ENCODE assay signal across 8 cellular contexts in genomic region chr7:128136215-128136597, GRCh38.
DNase-seq lines count a peak whose midpoint lies in the region; ATAC-seq and TF ChIP-seq lines count a peak whose summit lies in the region.

No MANE protein-coding gene starts in this region.

- ATAC-seq in T-helper 17 cell (no peak), right cardiac atrium (peak; percentile 20 to 29), GM18858 (IDR thresholded peaks at IDR 0.05; ENCODE audit: unreplicated experiment) (no peak)

- no peak for TF ChIP-seq POLR2A in spleen (IDR thresholded peaks at IDR 0.05)

- peak overlapping the region; percentile 80 for H3K4me3 Mint-ChIP-seq in activated CD4-positive, alpha-beta T cell treated with anti-CD3 and anti-CD28 coated beads, Interleukin-2, amount 10 ng/mL, durations not matched to agents 24 days and 14 days
- peak overlapping the region; percentile 85 for H3K4me3 Mint-ChIP-seq in T-helper 17 cell

- WGBS in right cardiac atrium: 4% methylated on average over 22 of the region's 22 CpGs
- 4 to 14% (median 7%) methylated on average over 17 to 22 of the region's 22 CpGs for WGBS in spleen, 5 donors

- H3K9me3 Mint-ChIP-seq in activated CD4-positive, alpha-beta T cell treated with anti-CD3 and anti-CD28 coated beads, Interleukin-2, amount 10 ng/mL, durations not matched to agents 24 days and 14 days: no peaks in the 10 kb centered on the region

- H3K4me3 ChIP-seq in right cardiac atrium (ENCODE audit: low read length) (peak overlapping the region; percentile 62), spleen (peak overlapping the region; percentile 30 to 75 (median 54))

- peaks cover 48% of the 10 kb centered on the region for H3K27me3 Mint-ChIP-seq in activated CD4-positive, alpha-beta T cell treated with anti-CD3 and anti-CD28 coated beads, Interleukin-2, amount 10 ng/mL, durations not matched to agents 24 days and 14 days
- peaks cover 43% of the 10 kb centered on the region for H3K27me3 Mint-ChIP-seq in T-helper 17 cell

- DNase-seq in activated CD4-positive, alpha-beta T cell treated with anti-CD3 and anti-CD28 coated beads, Interleukin-2, amount 10 ng/mL, durations not matched to agents 24 days and 14 days: no peak
- no peak for DNase-seq in activated CD4-positive, alpha-beta T cell treated with anti-CD3 and anti-CD28 coated beads, Interleukin-2, amount 50 U/mL, for 48 hours
- DNase-seq in T-helper 17 cell: no peak
- DNase-seq in right cardiac atrium: no peak
- DNase-seq in spleen: no peak
- no peak for DNase-seq in kidney tubule cell (ENCODE audit: low spot score)
- DNase-seq in HT-29 (ENCODE audit: low spot score): no peak

- H3K27me3 ChIP-seq in right cardiac atrium (ENCODE audit: control insufficient read depth, insufficient read depth) (no peaks in the 10 kb centered on the region), spleen (replicated peaks in 1 of 7) (peaks cover 0 to 52% (median 10%) of the 10 kb centered on the region in 7 donors)

- no peak for TF ChIP-seq CTCF in spleen (IDR thresholded peaks at IDR 0.05 in 8 of 11, conservative IDR thresholded peaks at IDR 0.05 in 3 of 11)

- H3K9me3 ChIP-seq in T-helper 17 cell (ENCODE audit: control insufficient read depth, low read length, poor library complexity, severe bottlenecking) (no peaks in the 10 kb centered on the region), right cardiac atrium (ENCODE audit: control insufficient read depth, low read length) (no peaks in the 10 kb centered on the region), spleen (peaks cover 0 to 9% (median 0%) of the 10 kb centered on the region in 8 donors)

- peaks cover 13% of the 10 kb centered on the region for H3K4me1 Mint-ChIP-seq in activated CD4-positive, alpha-beta T cell treated with anti-CD3 and anti-CD28 coated beads, Interleukin-2, amount 10 ng/mL, durations not matched to agents 24 days and 14 days
- H3K4me1 Mint-ChIP-seq in T-helper 17 cell: peaks cover 12% of the 10 kb centered on the region

- H3K4me1 ChIP-seq in right cardiac atrium (ENCODE audit: control insufficient read depth, insufficient read depth, low read length) (peaks cover 6% of the 10 kb centered on the region), spleen (peaks cover 8 to 31% (median 22%) of the 10 kb centered on the region in 6 donors)

- H3K27ac ChIP-seq in right cardiac atrium (ENCODE audit: low read length) (no peak overlapping the region), spleen (peak overlapping the region in 1 of 8 donors; percentile 32)

- intact Hi-C loops in activated CD4-positive, alpha-beta T cell treated with anti-CD3 and anti-CD28 coated beads, Interleukin-2, amount 10 ng/mL, durations not matched to agents 24 days and 14 days (cut with micrococcal nuclease): loop anchor here (1.0 to 5.0 kb wide), 2 partner anchors 73 to 429 kb away; no protein-coding TSS in a partner anchor
- intact Hi-C loops in right cardiac atrium (cut with DNase I): loop anchor here (5.0 to 10.0 kb wide), 3 partner anchors 71 to 431 kb away; no protein-coding TSS in a partner anchor
- intact Hi-C loops in spleen (cut with DNase I; ENCODE audit: low total_unique reads): loop anchor here (5.0 to 10.0 kb wide), 2 partner anchors 71 to 431 kb away; no protein-coding TSS in a partner anchor

- no peak overlapping the region for H3K27ac Mint-ChIP-seq in activated CD4-positive, alpha-beta T cell treated with anti-CD3 and anti-CD28 coated beads, Interleukin-2, amount 10 ng/mL, durations not matched to agents 24 days and 14 days
- H3K27ac Mint-ChIP-seq in T-helper 17 cell: no peak overlapping the region

- no peaks in the 10 kb centered on the region for H3K36me3 ChIP-seq in spleen

- peaks cover 2% of the 10 kb centered on the region for H3K36me3 Mint-ChIP-seq in activated CD4-positive, alpha-beta T cell treated with anti-CD3 and anti-CD28 coated beads, Interleukin-2, amount 10 ng/mL, durations not matched to agents 24 days and 14 days (ENCODE audit: low read depth)
- peaks cover 4% of the 10 kb centered on the region for H3K36me3 Mint-ChIP-seq in T-helper 17 cell (ENCODE audit: low read depth)

Comparison
In these comparisons a context has a peak if more than half of its experiments do, and no peak if none do; other contexts are left out.
1. ATAC-seq: peak in right cardiac atrium (2 of 2); none in T-helper 17 cell (single experiment) and GM18858 (single experiment).